Comparison of ENCODE assay signal across 14 cellular contexts in genomic region chr10:86498608-86499007, GRCh38.
"Had no signal": no experiment of that assay in that cellular context is flagged by ENCODE, and none has a peak within 500 bp of the region (broad histone marks: within the 10 kb centered on the region; RNA-seq: fewer than 3 reads in every experiment).

No MANE protein-coding gene starts in this region.

- H3K27me3 ChIP-seq: colonic mucosa, esophagus squamous epithelium, neural progenitor cell, pancreas had no signal

- H3K36me3 ChIP-seq: pancreas had no signal

- H3K27ac ChIP-seq: colonic mucosa, esophagus squamous epithelium, neural progenitor cell, thoracic aorta, WERI-Rb-1 had no signal

- H3K27ac Mint-ChIP-seq: activated naive CD4-positive, alpha-beta T cell treated with anti-CD3 and anti-CD28 coated beads, Interleukin-2, amount 10 ng/mL, durations not matched to agents 7 days and 5 days; neural progenitor cell; T-helper 1 cell treated with Interleukin-12 subunit alpha and Interleukin-12 subunit beta and Interleukin-4 antibody, amounts not matched to agents 30 μg/mL and 1 μg/mL, for 36 hours had no signal

- H3K4me1 Mint-ChIP-seq: neural progenitor cell had no signal

- H3K9me3 Mint-ChIP-seq: activated naive CD4-positive, alpha-beta T cell treated with anti-CD3 and anti-CD28 coated beads, Interleukin-2, amount 10 ng/mL, durations not matched to agents 7 days and 5 days; neural progenitor cell; T-helper 1 cell treated with Interleukin-12 subunit alpha and Interleukin-12 subunit beta and Interleukin-4 antibody, amounts not matched to agents 30 μg/mL and 1 μg/mL, for 36 hours had no signal

- DNase-seq: activated CD4-positive, alpha-beta T cell treated with anti-CD3 and anti-CD28 coated beads for 48 hours; activated CD8-positive, alpha-beta memory T cell treated with anti-CD3 and anti-CD28 coated beads for 24 hours; activated naive CD4-positive, alpha-beta T cell treated with anti-CD3 and anti-CD28 coated beads, Interleukin-2, amount 10 ng/mL, durations not matched to agents 7 days and 5 days; amniotic stem cell; caudate nucleus; colonic mucosa; esophagus squamous epithelium; hippocampal formation; pancreas; stimulated activated CD4-positive, alpha-beta T cell treated with anti-CD3 and anti-CD28 coated beads, Interleukin-1b, Interleukin-23, amount 100 ng/mL, for 48 hours; WERI-Rb-1 had no signal

- H2AFZ ChIP-seq: neural progenitor cell had no signal

- H3K27me3 Mint-ChIP-seq: activated naive CD4-positive, alpha-beta T cell treated with anti-CD3 and anti-CD28 coated beads, Interleukin-2, amount 10 ng/mL, durations not matched to agents 7 days and 5 days had no signal

- H3K4me3 ChIP-seq: colonic mucosa, esophagus squamous epithelium, neural progenitor cell, pancreas, thoracic aorta had no signal

- ATAC-seq: pancreas had no signal

- H3K4me2 ChIP-seq: neural progenitor cell had no signal

- H3K9ac ChIP-seq: neural progenitor cell had no signal

- H3K4me1 ChIP-seq: colonic mucosa, neural progenitor cell had no signal

- H3K4me3 Mint-ChIP-seq: activated naive CD4-positive, alpha-beta T cell treated with anti-CD3 and anti-CD28 coated beads, Interleukin-2, amount 10 ng/mL, durations not matched to agents 7 days and 5 days; neural progenitor cell; T-helper 1 cell treated with Interleukin-12 subunit alpha and Interleukin-12 subunit beta and Interleukin-4 antibody, amounts not matched to agents 30 μg/mL and 1 μg/mL, for 36 hours had no signal

- H3K9me3 ChIP-seq: colonic mucosa, esophagus squamous epithelium, pancreas, thoracic aorta had no signal
